In genomic region chr5:132468665-132469379, GRCh38 we compare ENCODE assay signal across 1 cellular context.
TF ChIP-seq lines count a peak whose summit lies in the region.

No MANE protein-coding gene starts in this region.

TF ChIP-seq in SK-N-SH treated with all-trans-retinoic acid at 6 μM for 48 hours, 23 proteins besides CTCF, POLR2A, EP300 and RAD21 (continued from another document):
- TF ChIP-seq PATZ1 (CRISPR knock-in tag; IDR thresholded peaks at IDR 0.05; ENCODE audit: borderline replicate concordance) (no peak), ZNF565 (CRISPR knock-in tag; conservative IDR thresholded peaks at IDR 0.05; ENCODE audit: low read depth) (no peak), BACH2 (CRISPR knock-in tag; IDR thresholded peaks at IDR 0.05; ENCODE audit: borderline replicate concordance) (no peak)
- TF ChIP-seq, protein P1, sequence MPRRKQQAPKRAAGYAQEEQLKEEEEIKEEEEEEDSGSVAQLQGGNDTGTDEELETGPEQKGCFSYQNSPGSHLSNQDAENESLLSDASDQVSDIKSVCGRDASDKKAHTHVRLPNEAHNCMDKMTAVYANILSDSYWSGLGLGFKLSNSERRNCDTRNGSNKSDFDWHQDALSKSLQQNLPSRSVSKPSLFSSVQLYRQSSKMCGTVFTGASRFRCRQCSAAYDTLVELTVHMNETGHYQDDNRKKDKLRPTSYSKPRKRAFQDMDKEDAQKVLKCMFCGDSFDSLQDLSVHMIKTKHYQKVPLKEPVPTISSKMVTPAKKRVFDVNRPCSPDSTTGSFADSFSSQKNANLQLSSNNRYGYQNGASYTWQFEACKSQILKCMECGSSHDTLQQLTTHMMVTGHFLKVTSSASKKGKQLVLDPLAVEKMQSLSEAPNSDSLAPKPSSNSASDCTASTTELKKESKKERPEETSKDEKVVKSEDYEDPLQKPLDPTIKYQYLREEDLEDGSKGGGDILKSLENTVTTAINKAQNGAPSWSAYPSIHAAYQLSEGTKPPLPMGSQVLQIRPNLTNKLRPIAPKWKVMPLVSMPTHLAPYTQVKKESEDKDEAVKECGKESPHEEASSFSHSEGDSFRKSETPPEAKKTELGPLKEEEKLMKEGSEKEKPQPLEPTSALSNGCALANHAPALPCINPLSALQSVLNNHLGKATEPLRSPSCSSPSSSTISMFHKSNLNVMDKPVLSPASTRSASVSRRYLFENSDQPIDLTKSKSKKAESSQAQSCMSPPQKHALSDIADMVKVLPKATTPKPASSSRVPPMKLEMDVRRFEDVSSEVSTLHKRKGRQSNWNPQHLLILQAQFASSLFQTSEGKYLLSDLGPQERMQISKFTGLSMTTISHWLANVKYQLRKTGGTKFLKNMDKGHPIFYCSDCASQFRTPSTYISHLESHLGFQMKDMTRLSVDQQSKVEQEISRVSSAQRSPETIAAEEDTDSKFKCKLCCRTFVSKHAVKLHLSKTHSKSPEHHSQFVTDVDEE (CRISPR knock-in tag; IDR thresholded peaks at IDR 0.05) = no peak
